20 cellular contexts compared by ENCODE assay signal in the genomic region with DNA sequence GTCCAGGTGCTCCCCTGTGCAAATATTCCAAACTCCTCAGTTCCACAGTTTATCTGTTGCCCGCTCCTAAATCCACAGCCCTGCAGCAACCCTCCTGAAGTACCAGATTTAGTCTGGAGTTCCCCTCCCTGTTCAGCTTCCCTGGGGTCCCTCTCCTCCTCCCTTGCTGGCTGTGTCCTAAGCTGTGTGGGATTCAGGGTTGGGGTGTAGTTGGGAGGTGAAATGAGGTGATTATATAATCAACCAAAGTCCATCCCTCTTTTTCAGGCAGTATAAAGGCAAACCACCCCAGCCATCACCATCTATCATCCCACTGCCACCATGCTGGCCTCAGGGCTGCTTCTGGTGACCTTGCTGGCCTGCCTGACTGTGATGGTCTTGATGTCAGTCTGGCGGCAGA. TPM values are rescaled to one million over a fixed set of nuclear protein-coding genes. Genes with fewer than 3 reads are reported as not detected.
DNase-seq lines count a peak whose midpoint lies in the region; ATAC-seq and TF ChIP-seq lines count a peak whose summit lies in the region.
"Had no signal": no experiment of that assay in that cellular context is flagged by ENCODE, and none has a peak within 500 bp of the region (broad histone marks: within the 10 kb centered on the region; RNA-seq: fewer than 3 reads in every experiment).

A gene with protein sequence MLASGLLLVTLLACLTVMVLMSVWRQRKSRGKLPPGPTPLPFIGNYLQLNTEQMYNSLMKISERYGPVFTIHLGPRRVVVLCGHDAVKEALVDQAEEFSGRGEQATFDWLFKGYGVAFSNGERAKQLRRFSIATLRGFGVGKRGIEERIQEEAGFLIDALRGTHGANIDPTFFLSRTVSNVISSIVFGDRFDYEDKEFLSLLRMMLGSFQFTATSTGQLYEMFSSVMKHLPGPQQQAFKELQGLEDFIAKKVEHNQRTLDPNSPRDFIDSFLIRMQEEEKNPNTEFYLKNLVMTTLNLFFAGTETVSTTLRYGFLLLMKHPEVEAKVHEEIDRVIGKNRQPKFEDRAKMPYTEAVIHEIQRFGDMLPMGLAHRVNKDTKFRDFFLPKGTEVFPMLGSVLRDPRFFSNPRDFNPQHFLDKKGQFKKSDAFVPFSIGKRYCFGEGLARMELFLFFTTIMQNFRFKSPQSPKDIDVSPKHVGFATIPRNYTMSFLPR (plus strand): TSS at position 301 of the 400 bp plus-strand sequence. CDS start 21 bp downstream, at position 322.

- CTCF ChIA-PET in WTC11 (lab: Charles Lee) = no interaction called here

- H3K27me3 ChIP-seq in HUES48 (ENCODE audit: control insufficient read depth, insufficient read depth, low read length) (peaks cover 40% of the 10 kb centered on the region), iPS-15b (ENCODE audit: control insufficient read depth, insufficient read depth, low read length) (peaks cover 60% of the 10 kb centered on the region), uterus (peaks cover 0 to 6% of the 10 kb centered on the region in 2 donors)

- POLR2A ChIA-PET in WTC11 (lab: Charles Lee) = no interaction called here
- POLR2A ChIA-PET in naive thymus-derived CD8-positive, alpha-beta T cell (lab: Charles Lee) = interaction anchor here (0.5 kb wide), 1 partner anchor 190 kb away, joined by 4 read pairs; no protein-coding TSS in a partner anchor

- no peak for TF ChIP-seq CTCF in WTC11 (IDR thresholded peaks at IDR 0.05)
- TF ChIP-seq CTCF in uterus (IDR thresholded peaks at IDR 0.05) = no peak

- TF ChIP-seq POLR2A in uterus (IDR thresholded peaks at IDR 0.05) = no peak

- DNase-seq in WTC11 (ENCODE audit: low spot score) (no peak), uterus (no peak)
- DNase-seq in stimulated activated CD4-positive, alpha-beta T cell treated with anti-CD3 and anti-CD28 coated beads, Interleukin-4, amount 100 ng/mL, for 4 hours = no peak
- no peak for DNase-seq in naive thymus-derived CD8-positive, alpha-beta T cell
- DNase-seq: ACHN; BE2C; C1 segment of cervical spinal cord; CD4-positive, alpha-beta T cell; DMS153; DMS79; GDM1; KBM-7 had no signal

- H3K4me3 ChIP-seq in HUES48 (ENCODE audit: low read depth, low read length) (peak within 1 kb of the TSS; percentile 45; the same call in 1 of the 2 replicates), iPS-15b (ENCODE audit: low read depth, low read length) (peak within 1 kb of the TSS; percentile 59), uterus (no peak within 1 kb of the TSS)
- H3K4me3 ChIP-seq: HAP-1 had no signal

- no peaks in the 10 kb centered on the region for H3K36me3 ChIP-seq in HUES48 (ENCODE audit: control insufficient read depth, insufficient read depth, low read length)
- no peaks in the 10 kb centered on the region for H3K36me3 ChIP-seq in iPS-15b (ENCODE audit: control insufficient read depth, insufficient read depth, low read length)
- no peaks in the 10 kb centered on the region for H3K36me3 ChIP-seq in uterus
- H3K36me3 ChIP-seq: BE2C, HAP-1 had no signal

- H3K27ac ChIP-seq in HUES48 (ENCODE audit: low read depth, low read length) (no peak within 1 kb of the TSS), uterus (no peak within 1 kb of the TSS)

- H3K27me3 Mint-ChIP-seq in WTC11 (ENCODE audit: low read depth) = peaks cover 80% of the 10 kb centered on the region
- H3K27me3 Mint-ChIP-seq in naive thymus-derived CD8-positive, alpha-beta T cell = peaks cover 37 to 98% (median 65%) of the 10 kb centered on the region in 5 donors

- H3K4me1 Mint-ChIP-seq in WTC11 = peaks cover 13% of the 10 kb centered on the region
- peaks cover 0 to 20% (median 13%) of the 10 kb centered on the region in 4 donors for H3K4me1 Mint-ChIP-seq in naive thymus-derived CD8-positive, alpha-beta T cell

- H3K4me1 ChIP-seq in HUES48 (ENCODE audit: control insufficient read depth, insufficient read depth, low read length) (no peaks in the 10 kb centered on the region), iPS-15b (ENCODE audit: control insufficient read depth, insufficient read depth, low read length) (no peaks in the 10 kb centered on the region), uterus (no peaks in the 10 kb centered on the region)
- H3K4me1 ChIP-seq: BE2C, HAP-1 had no signal

- no peaks in the 10 kb centered on the region for H3K36me3 Mint-ChIP-seq in WTC11
- H3K36me3 Mint-ChIP-seq in naive thymus-derived CD8-positive, alpha-beta T cell = peaks cover 0 to 6% (median 4%) of the 10 kb centered on the region in 3 donors
- H3K36me3 Mint-ChIP-seq: IgD-negative memory B cell had no signal

- intact Hi-C loops in uterus (cut with DNase I; ENCODE audit: low total_unique reads) = no loop called here

- no peak for ATAC-seq in WTC11
- ATAC-seq in HG02938 (IDR thresholded peaks at IDR 0.05; ENCODE audit: unreplicated experiment) = no peak
- no peak for ATAC-seq in naive thymus-derived CD8-positive, alpha-beta T cell
- ATAC-seq: HepG2 had no signal

- H3K4me3 Mint-ChIP-seq in WTC11 = peak within 1 kb of the TSS; percentile 65
- H3K4me3 Mint-ChIP-seq in naive thymus-derived CD8-positive, alpha-beta T cell = peak within 1 kb of the TSS in 2 of 10 donors; percentile 11 to 70
- H3K4me3 Mint-ChIP-seq: IgD-negative memory B cell had no signal

- H3K9me3 Mint-ChIP-seq in WTC11 = peaks cover 7% of the 10 kb centered on the region
- H3K9me3 Mint-ChIP-seq in naive thymus-derived CD8-positive, alpha-beta T cell = peaks cover 0 to 1% (median 0%) of the 10 kb centered on the region in 9 donors
- H3K9me3 Mint-ChIP-seq: CD4-positive, alpha-beta T cell; IgD-negative memory B cell had no signal

- H3K9me3 ChIP-seq in HUES48 (ENCODE audit: control insufficient read depth, insufficient read depth, low read length) = no peaks in the 10 kb centered on the region
- no peaks in the 10 kb centered on the region for H3K9me3 ChIP-seq in iPS-15b (ENCODE audit: control insufficient read depth, insufficient read depth, low read length)
- H3K9me3 ChIP-seq in uterus = no peaks in the 10 kb centered on the region
- H3K9me3 ChIP-seq: BE2C, HAP-1 had no signal

- H3K9ac ChIP-seq in HUES48 (ENCODE audit: low read depth, low read length) (no peak within 1 kb of the TSS), iPS-15b (ENCODE audit: low read depth, low read length) (no peak within 1 kb of the TSS)

- no peak within 1 kb of the TSS for H3K27ac Mint-ChIP-seq in WTC11
- H3K27ac Mint-ChIP-seq in naive thymus-derived CD8-positive, alpha-beta T cell = peak within 1 kb of the TSS in 1 of 10 donors; percentile 49
- H3K27ac Mint-ChIP-seq: CD4-positive, alpha-beta T cell; IgD-negative memory B cell had no signal

TF ChIP-seq in WTC11, 78 proteins besides CTCF, POLR2A, EP300 and RAD21 (continues in another document):
- TF ChIP-seq, protein P1, sequence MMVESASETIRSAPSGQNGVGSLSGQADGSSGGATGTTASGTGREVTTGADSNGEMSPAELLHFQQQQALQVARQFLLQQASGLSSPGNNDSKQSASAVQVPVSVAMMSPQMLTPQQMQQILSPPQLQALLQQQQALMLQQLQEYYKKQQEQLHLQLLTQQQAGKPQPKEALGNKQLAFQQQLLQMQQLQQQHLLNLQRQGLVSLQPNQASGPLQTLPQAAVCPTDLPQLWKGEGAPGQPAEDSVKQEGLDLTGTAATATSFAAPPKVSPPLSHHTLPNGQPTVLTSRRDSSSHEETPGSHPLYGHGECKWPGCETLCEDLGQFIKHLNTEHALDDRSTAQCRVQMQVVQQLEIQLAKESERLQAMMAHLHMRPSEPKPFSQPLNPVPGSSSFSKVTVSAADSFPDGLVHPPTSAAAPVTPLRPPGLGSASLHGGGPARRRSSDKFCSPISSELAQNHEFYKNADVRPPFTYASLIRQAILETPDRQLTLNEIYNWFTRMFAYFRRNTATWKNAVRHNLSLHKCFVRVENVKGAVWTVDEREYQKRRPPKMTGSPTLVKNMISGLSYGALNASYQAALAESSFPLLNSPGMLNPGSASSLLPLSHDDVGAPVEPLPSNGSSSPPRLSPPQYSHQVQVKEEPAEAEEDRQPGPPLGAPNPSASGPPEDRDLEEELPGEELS (CRISPR knock-in tag; IDR thresholded peaks at IDR 0.05) = no peak
- TF ChIP-seq NR2C2 (CRISPR knock-in tag; IDR thresholded peaks at IDR 0.05) (no peak), ZNF423 (CRISPR knock-in tag; IDR thresholded peaks at IDR 0.05) (no peak), SMAD3 (CRISPR knock-in tag; IDR thresholded peaks at IDR 0.05; ENCODE audit: borderline replicate concordance) (no peak)
- TF ChIP-seq, protein P2, sequence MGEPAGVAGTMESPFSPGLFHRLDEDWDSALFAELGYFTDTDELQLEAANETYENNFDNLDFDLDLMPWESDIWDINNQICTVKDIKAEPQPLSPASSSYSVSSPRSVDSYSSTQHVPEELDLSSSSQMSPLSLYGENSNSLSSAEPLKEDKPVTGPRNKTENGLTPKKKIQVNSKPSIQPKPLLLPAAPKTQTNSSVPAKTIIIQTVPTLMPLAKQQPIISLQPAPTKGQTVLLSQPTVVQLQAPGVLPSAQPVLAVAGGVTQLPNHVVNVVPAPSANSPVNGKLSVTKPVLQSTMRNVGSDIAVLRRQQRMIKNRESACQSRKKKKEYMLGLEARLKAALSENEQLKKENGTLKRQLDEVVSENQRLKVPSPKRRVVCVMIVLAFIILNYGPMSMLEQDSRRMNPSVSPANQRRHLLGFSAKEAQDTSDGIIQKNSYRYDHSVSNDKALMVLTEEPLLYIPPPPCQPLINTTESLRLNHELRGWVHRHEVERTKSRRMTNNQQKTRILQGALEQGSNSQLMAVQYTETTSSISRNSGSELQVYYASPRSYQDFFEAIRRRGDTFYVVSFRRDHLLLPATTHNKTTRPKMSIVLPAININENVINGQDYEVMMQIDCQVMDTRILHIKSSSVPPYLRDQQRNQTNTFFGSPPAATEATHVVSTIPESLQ (CRISPR knock-in tag; IDR thresholded peaks at IDR 0.05) = no peak

RNA-seq across cellular contexts. Expression of the gene that starts here (rescaled TPM):
- total RNA-seq in WTC11 (2021) (0.32 to 0.53 TPM (median 0.48 TPM) in 3 replicates), uterus (not detected)
- total RNA-seq in naive thymus-derived CD8-positive, alpha-beta T cell = not detected
- polyA plus RNA-seq in naive thymus-derived CD8-positive, alpha-beta T cell = not detected
- total RNA-seq: CD4-positive, alpha-beta T cell; Daoy; HepG2; HT-29 had no signal
- polyA plus RNA-seq: HepG2, IgD-negative memory B cell had no signal

Comparison
In these comparisons a context has a peak if more than half of its experiments do, and no peak if none do; other contexts are left out.
1. H3K4me3 ChIP-seq: peak in HUES48 (single experiment) and iPS-15b (single experiment); none in uterus (0 of 2).